1 cellular context compared by ENCODE assay signal in genomic region chr15:28022961-28023360, GRCh38.
TF ChIP-seq lines count a peak whose summit lies in the region.

No MANE protein-coding gene starts in this region.

TF ChIP-seq in WTC11, 78 proteins besides CTCF, POLR2A, EP300 and RAD21 (continued from another document):
- TF ChIP-seq STAT6 (CRISPR knock-in tag; conservative IDR thresholded peaks at IDR 0.05; ENCODE audit: low read depth): no peak
- no peak for TF ChIP-seq ZNF232 (CRISPR knock-in tag; IDR thresholded peaks at IDR 0.05)
- TF ChIP-seq ATF1 (CRISPR knock-in tag; IDR thresholded peaks at IDR 0.05): no peak
- TF ChIP-seq PRRX2 (CRISPR knock-in tag; IDR thresholded peaks at IDR 0.05): no peak
- TF ChIP-seq FOXJ3 (CRISPR knock-in tag; IDR thresholded peaks at IDR 0.05; ENCODE audit: borderline replicate concordance): no peak
- TF ChIP-seq ZNF219 (CRISPR knock-in tag; IDR thresholded peaks at IDR 0.05; ENCODE audit: borderline replicate concordance): no peak
